8 cellular contexts compared by ENCODE assay signal in the genomic region with DNA sequence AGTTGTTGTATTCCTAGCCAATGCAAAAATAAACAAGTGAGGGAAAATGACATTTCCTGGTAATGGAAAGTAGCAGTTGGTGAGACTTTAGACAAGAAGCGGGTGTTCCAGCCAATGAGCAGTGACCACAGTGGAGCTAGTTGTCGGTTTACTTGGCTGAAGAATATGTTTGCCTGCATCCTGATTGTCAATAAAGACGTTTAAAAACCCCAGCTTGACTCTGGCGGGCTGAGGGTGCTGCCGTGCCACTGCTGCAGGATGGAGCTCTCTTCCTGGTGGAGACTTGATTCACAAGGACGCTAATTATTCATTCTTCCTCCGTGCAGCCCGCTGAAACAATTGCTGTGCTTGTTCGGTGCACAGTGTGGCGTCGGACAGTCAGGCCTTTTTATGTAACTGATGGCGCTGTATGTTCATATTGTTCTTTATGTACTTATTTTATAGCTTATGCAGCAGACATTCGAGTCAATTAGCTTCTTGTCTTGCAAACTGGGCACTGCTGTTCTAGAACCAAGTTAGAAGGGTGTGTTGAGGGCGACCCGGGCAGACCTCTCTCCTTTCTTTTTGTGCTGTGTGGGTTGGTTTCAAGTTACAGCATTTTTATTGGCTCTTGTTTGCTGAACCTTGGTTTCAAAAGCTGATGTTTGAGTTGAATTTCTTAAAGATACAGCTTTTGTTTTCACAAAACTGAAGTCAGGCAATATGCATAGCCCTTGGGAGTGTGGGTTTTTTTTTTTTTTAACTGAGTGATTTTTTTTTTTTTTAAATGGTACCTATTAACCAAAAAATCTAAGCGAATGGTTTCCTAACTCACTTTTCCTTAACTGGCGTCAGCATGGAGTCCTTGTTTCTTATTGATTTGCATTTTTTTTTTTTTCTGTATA.
A peak's percentile ranks its signal among the peaks of the same experiment; 100 is the strongest.
DNase-seq lines count a peak whose midpoint lies in the region; ATAC-seq and TF ChIP-seq lines count a peak whose summit lies in the region.

No MANE protein-coding gene starts in this region.

- no peak for TF ChIP-seq CTCF in esophagus muscularis mucosa (IDR thresholded peaks at IDR 0.05)

- intact Hi-C loops in esophagus muscularis mucosa (cut with DNase I), result no loop called here

- no peak for TF ChIP-seq EP300 in esophagus muscularis mucosa (IDR thresholded peaks at IDR 0.05)

- H3K27me3 ChIP-seq in SJCRH30, result no peaks in the 10 kb centered on the region
- H3K27me3 ChIP-seq in esophagus muscularis mucosa, result no peaks in the 10 kb centered on the region
- no peaks in the 10 kb centered on the region for H3K27me3 ChIP-seq in muscle layer of colon (ENCODE audit: control insufficient read depth in 1 of 2, insufficient read depth in 2 of 2, low read length in 2 of 2)

- H3K27ac ChIP-seq in SJCRH30, result peak overlapping the region; percentile 75
- H3K27ac ChIP-seq in esophagus muscularis mucosa (replicated peaks in 1 of 4), result peak overlapping the region; percentile 20 to 50 (median 28)
- peak overlapping the region; percentile 48 for H3K27ac ChIP-seq in muscle layer of colon (ENCODE audit: low read depth, low read length)

- peak overlapping the region; percentile 59 for H3K4me3 ChIP-seq in SJCRH30
- peak overlapping the region; percentile 27 to 50 (median 40) for H3K4me3 ChIP-seq in esophagus muscularis mucosa
- H3K4me3 ChIP-seq in muscle layer of colon (ENCODE audit: low read depth in 1 of 2, low read length in 2 of 2), result peak overlapping the region; percentile 6 to 16

- DNase-seq in NCI-H524 (lab: John Stamatoyannopoulos, UW) (peak; percentile 27 to 66), NCI-H524 treated with DMSO at 0.1 percent for 48 hours (lab: John Stamatoyannopoulos, UW) (no peak), HT-29 (ENCODE audit: low spot score) (peak; percentile 81), SJCRH30 (peak; percentile 64 to 86), esophagus muscularis mucosa (ENCODE audit: extremely low spot score) (no peak), NOMO-1 treated with DMSO at 0.1 percent for 48 hours (lab: John Stamatoyannopoulos, UW; ENCODE audit: unreplicated experiment) (no peak)

- H3K9me3 ChIP-seq in SJCRH30 (replicated peaks) (no peaks in the 10 kb centered on the region), esophagus muscularis mucosa (no peaks in the 10 kb centered on the region), muscle layer of colon (ENCODE audit: low read length) (no peaks in the 10 kb centered on the region)

- no peak overlapping the region for H3K9ac ChIP-seq in muscle layer of colon (ENCODE audit: low read length)

- WGBS in esophagus muscularis mucosa, result 46% methylated on average over 15 of the region's 17 CpGs

- no peak for TF ChIP-seq POLR2A in esophagus muscularis mucosa (IDR thresholded peaks at IDR 0.05; ENCODE audit: low read depth)

- peaks cover 15% of the 10 kb centered on the region for H3K4me1 ChIP-seq in SJCRH30
- H3K4me1 ChIP-seq in esophagus muscularis mucosa, result peaks cover 35 to 61% (median 50%) of the 10 kb centered on the region in 4 donors
- peaks cover 44% of the 10 kb centered on the region for H3K4me1 ChIP-seq in muscle layer of colon (ENCODE audit: insufficient read depth, low read length)

- H3K36me3 ChIP-seq in SJCRH30 (0 out of 2 replicates have a peak, but pooled peaks cover 2% of the 10 kb centered on the region), esophagus muscularis mucosa (no peaks in the 10 kb centered on the region), muscle layer of colon (ENCODE audit: insufficient read depth, low read length) (no peaks in the 10 kb centered on the region)

- no peak for ATAC-seq in GM21526 (IDR thresholded peaks at IDR 0.05; ENCODE audit: low FRiP score, unreplicated experiment)

Comparison
In these comparisons a context has a peak if more than half of its experiments do, and no peak if none do; other contexts are left out.
1. DNase-seq: peak in NCI-H524 (2 of 2), HT-29 (single experiment) and SJCRH30 (2 of 2); none in NCI-H524 treated with DMSO at 0.1 percent for 48 hours (single experiment), esophagus muscularis mucosa (single experiment) and NOMO-1 treated with DMSO at 0.1 percent for 48 hours (single experiment).
2. Peak in every context shown above with its lines, with median percentiles within 50 percentile points of each other: H3K27ac ChIP-seq and H3K4me3 ChIP-seq.